ENCODE assay signal across 10 cellular contexts in the genomic region with DNA sequence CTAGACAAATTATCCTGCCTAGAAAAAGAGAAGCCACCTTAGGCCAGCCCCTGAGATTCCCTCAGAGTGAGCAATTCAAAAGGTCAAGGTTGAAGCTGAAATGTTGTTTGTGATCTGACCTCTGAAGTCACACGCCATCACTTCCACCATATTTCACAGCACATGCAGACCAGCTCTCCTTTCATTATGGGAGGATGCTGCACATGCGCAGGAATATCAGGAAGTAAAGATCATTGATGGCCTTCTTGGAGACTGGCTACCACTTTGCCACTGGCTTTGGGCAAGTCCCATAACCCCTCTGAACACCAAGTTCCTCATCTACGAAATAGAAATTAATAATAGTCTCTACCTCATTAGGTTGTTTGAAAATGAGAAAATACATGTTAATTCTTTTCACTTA.
"Had no signal": no experiment of that assay in that cellular context is flagged by ENCODE, and none has a peak within 500 bp of the region (broad histone marks: within the 10 kb centered on the region; RNA-seq: fewer than 3 reads in every experiment).

No MANE protein-coding gene starts in this region.

- H3K9me3 Mint-ChIP-seq: H9, HFFc6 had no signal

- H2AFZ ChIP-seq: GM23248 had no signal

- H3K4me3 Mint-ChIP-seq: H9, HFFc6 had no signal

- H3K9ac ChIP-seq: GM23248 had no signal

- H3K27ac ChIP-seq: GM23248 had no signal

- FAIRE-seq: H1, H54 had no signal

- H3K9me3 ChIP-seq: HAP-1 had no signal

- ATAC-seq: HCT116 had no signal

- H3K27ac Mint-ChIP-seq: H9, HFFc6 had no signal

- H3K4me1 ChIP-seq: HAP-1 had no signal

- H3K36me3 ChIP-seq: HAP-1 had no signal

- DNase-seq: GM23248, GOT3, H7, H9, HCEC 1CT, HFFc6 had no signal

- H3K4me3 ChIP-seq: GM23248, HAP-1 had no signal
